ENCODE assay signal across 8 cellular contexts in genomic region chr19:55640577-55641375, GRCh38. TPM values are rescaled to one million over a fixed set of nuclear protein-coding genes. Genes with fewer than 3 reads are reported as not detected.
DNase-seq lines count a peak whose midpoint lies in the region; ATAC-seq and TF ChIP-seq lines count a peak whose summit lies in the region.

A gene with protein sequence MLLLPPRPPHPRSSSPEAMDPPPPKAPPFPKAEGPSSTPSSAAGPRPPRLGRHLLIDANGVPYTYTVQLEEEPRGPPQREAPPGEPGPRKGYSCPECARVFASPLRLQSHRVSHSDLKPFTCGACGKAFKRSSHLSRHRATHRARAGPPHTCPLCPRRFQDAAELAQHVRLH (plus strand): TSS chr19:55641002. CDS start chr19:55642509, 1,507 bp downstream.

- H3K27me3 Mint-ChIP-seq in activated naive CD8-positive, alpha-beta T cell treated with anti-CD3 and anti-CD28 coated beads for 36 hours: peaks cover 6% of the 10 kb centered on the region

- H3K27ac Mint-ChIP-seq in activated naive CD8-positive, alpha-beta T cell treated with anti-CD3 and anti-CD28 coated beads for 36 hours: peak within 1 kb of the TSS; percentile 94

- peaks cover 62% of the 10 kb centered on the region for H3K36me3 Mint-ChIP-seq in activated naive CD8-positive, alpha-beta T cell treated with anti-CD3 and anti-CD28 coated beads for 36 hours

- no peaks in the 10 kb centered on the region for H3K9me3 ChIP-seq in neutrophil

- H3K4me3 ChIP-seq in GM08714 (ENCODE audit: low read length): peak within 1 kb of the TSS; percentile 95
- peak within 1 kb of the TSS; percentile 73 to 96 for H3K4me3 ChIP-seq in neutrophil (ENCODE audit: low read depth in 1 of 2, low read length in 1 of 2)
- peak within 1 kb of the TSS; percentile 94 for H3K4me3 ChIP-seq in urinary bladder (ENCODE audit: low read depth, low read length)

- H3K27ac ChIP-seq in neutrophil: peak within 1 kb of the TSS; percentile 83
- peak within 1 kb of the TSS; percentile 87 for H3K27ac ChIP-seq in urinary bladder (ENCODE audit: low read depth)

- TF ChIP-seq CTCF in neutrophil (IDR thresholded peaks at IDR 0.05): no peak

- H3K36me3 ChIP-seq in neutrophil: peaks cover 21% of the 10 kb centered on the region
- H3K36me3 ChIP-seq in urinary bladder (ENCODE audit: insufficient read depth): no peaks in the 10 kb centered on the region

- H3K4me3 Mint-ChIP-seq in activated naive CD8-positive, alpha-beta T cell treated with anti-CD3 and anti-CD28 coated beads for 36 hours: peak within 1 kb of the TSS; percentile 89

- peaks cover 36% of the 10 kb centered on the region for H3K27me3 ChIP-seq in neutrophil

- ATAC-seq in GM21717 (IDR thresholded peaks at IDR 0.05; ENCODE audit: unreplicated experiment): no peak

- H3K4me1 ChIP-seq in neutrophil (ENCODE audit: control insufficient read depth in 1 of 2, insufficient read depth in 1 of 2, low read depth in 1 of 2, low read length in 1 of 2) (peaks cover 53 to 66% of the 10 kb centered on the region in 2 experiments), urinary bladder (ENCODE audit: insufficient read depth) (peaks cover 7% of the 10 kb centered on the region)

- DNase-seq in HPDE6-E6E7 (ENCODE audit: extremely low spot score) (peak; percentile 57), SHP77 treated with DMSO at 0.1 percent for 48 hours (lab: John Stamatoyannopoulos, UW) (peak; percentile 24), glomerular endothelial cell (ENCODE audit: extremely low read depth, low read depth, low spot score) (no peak)
- peak; percentile 82 for DNase-seq in activated naive CD8-positive, alpha-beta T cell treated with anti-CD3 and anti-CD28 coated beads for 36 hours

- under 1% methylated on average over 84 of the region's 84 CpGs for WGBS in urinary bladder

- H3K4me1 Mint-ChIP-seq in activated naive CD8-positive, alpha-beta T cell treated with anti-CD3 and anti-CD28 coated beads for 36 hours: peaks cover 56% of the 10 kb centered on the region

- peaks cover 6% of the 10 kb centered on the region for H3K9me3 Mint-ChIP-seq in activated naive CD8-positive, alpha-beta T cell treated with anti-CD3 and anti-CD28 coated beads for 36 hours

RNA-seq across cellular contexts. Expression of the gene that starts here (rescaled TPM):
- total RNA-seq in activated naive CD8-positive, alpha-beta T cell treated with anti-CD3 and anti-CD28 coated beads for 36 hours: 10 to 100 TPM; 29.6 to 30.6 TPM
- 18.3 and 28.9 TPM in 2 replicates for total RNA-seq in glomerular endothelial cell
- 4.1 TPM for total RNA-seq in urinary bladder
- polyA plus RNA-seq in urinary bladder: 49.0 TPM
